In the genomic region with DNA sequence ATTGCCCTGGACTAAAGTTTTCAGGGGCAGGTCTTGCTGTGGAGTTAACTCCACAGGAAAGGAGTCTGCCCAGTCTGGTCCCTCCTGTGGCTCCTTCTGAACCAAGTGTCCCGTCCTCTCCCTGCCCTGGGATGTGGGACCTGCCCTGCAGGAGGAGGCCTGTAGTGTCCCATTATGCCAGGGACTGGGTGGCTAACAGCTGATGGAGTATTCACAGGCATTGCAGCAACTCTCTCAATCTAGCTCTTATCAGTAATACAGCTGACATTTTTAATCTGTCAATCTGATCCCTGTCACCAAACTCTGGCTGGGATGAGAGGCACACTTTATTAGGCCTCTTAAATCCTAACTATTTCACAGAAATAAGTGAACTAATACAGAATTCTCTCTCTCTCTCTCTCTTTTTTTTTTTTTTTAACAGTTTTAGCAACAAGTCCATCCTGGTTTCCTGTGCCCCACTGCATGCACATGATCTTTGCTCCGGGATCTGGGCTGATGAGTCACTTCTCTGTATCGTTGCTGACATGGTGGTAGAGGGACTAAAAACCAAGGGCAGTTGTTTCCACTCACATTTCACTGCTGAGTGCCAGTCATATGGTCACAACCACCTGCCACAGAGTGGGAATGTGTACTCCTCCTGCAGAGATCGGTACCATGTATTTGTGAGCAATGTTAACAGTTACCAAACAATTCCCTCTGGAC, we compare ENCODE assay signal across 12 cellular contexts. TPM values are rescaled to one million over a fixed set of nuclear protein-coding genes. Genes with fewer than 3 reads are reported as not detected.
A peak's percentile ranks its signal among the peaks of the same experiment; 100 is the strongest.
DNase-seq lines count a peak whose midpoint lies in the region; ATAC-seq and TF ChIP-seq lines count a peak whose summit lies in the region.
"Had no signal": no experiment of that assay in that cellular context is flagged by ENCODE, and none has a peak within 500 bp of the region (broad histone marks: within the 10 kb centered on the region; RNA-seq: fewer than 3 reads in every experiment).

No MANE protein-coding gene starts in this region.

- H3K27ac ChIP-seq in GM23248 (no peak overlapping the region), fibroblast of lung (ENCODE audit: insufficient read depth, low read length) (no peak overlapping the region)
- H3K27ac ChIP-seq: gastrocnemius medialis, vagina had no signal

- in situ Hi-C loops in GM23248 (cut with MboI) = loop anchor here (5.0 to 10.0 kb wide), 2 partner anchors 64 to 166 kb away; no protein-coding TSS in a partner anchor

- H3K27me3 ChIP-seq in GM23248 (replicated peaks; ENCODE audit: insufficient read depth) (peaks cover 10% of the 10 kb centered on the region), fibroblast of lung (ENCODE audit: control insufficient read depth, insufficient read depth, low read length) (no peaks in the 10 kb centered on the region)
- H3K27me3 ChIP-seq: vagina had no signal

- 33% methylated on average over 4 of the region's 4 CpGs for WGBS in GM23248 (ENCODE audit: low coverage in 1 of 2, low lambda C conversion rate in 2 of 2, missing lambda C conversion rate in 2 of 2), 2 experiments

- H3K4me3 ChIP-seq in GM23248 (no peak overlapping the region), fibroblast of lung (replicated peaks in 1 of 4; ENCODE audit: control extremely low read depth in 1 of 4, insufficient read depth in 1 of 4, low read depth in 3 of 4, low read length in 4 of 4) (no peak overlapping the region), skeletal muscle cell (ENCODE audit: low read depth, low read length) (no peak overlapping the region)
- H3K4me3 ChIP-seq: gastrocnemius medialis, vagina had no signal

- H2AFZ ChIP-seq in GM23248 (no peak overlapping the region), fibroblast of lung (ENCODE audit: low read length) (no peak overlapping the region)

- H3K9me3 ChIP-seq in GM23248 (ENCODE audit: low read depth) = no peaks in the 10 kb centered on the region
- H3K9me3 ChIP-seq in fibroblast of lung (ENCODE audit: control insufficient read depth, insufficient read depth, low read depth, low read length) = no peaks in the 10 kb centered on the region
- H3K9me3 ChIP-seq: gastrocnemius medialis, vagina had no signal

- peak; percentile 73 for DNase-seq in GM23248
- peak; percentile 81 for DNase-seq in RPMI7951 (ENCODE audit: low read depth)
- peak; percentile 77 to 91 for DNase-seq in fibroblast of lung (ENCODE audit: low read depth in 2 of 2)
- peak; percentile 72 for DNase-seq in skeletal muscle cell (ENCODE audit: low read depth)
- no peak for DNase-seq in NAMALWA (ENCODE audit: low spot score)
- no peak for DNase-seq in germinal center (ENCODE audit: low spot score)
- DNase-seq: gastrocnemius medialis, retina had no signal

- H3K79me2 ChIP-seq in GM23248 (ENCODE audit: insufficient read depth) (no peaks in the 10 kb centered on the region), fibroblast of lung (ENCODE audit: control insufficient read depth, insufficient read depth, low read length) (no peaks in the 10 kb centered on the region)

- ATAC-seq in HG02798 (IDR thresholded peaks at IDR 0.05; ENCODE audit: poor library complexity, unreplicated experiment) = no peak
- no peak for ATAC-seq in GM21529 (IDR thresholded peaks at IDR 0.05; ENCODE audit: unreplicated experiment)
- ATAC-seq: gastrocnemius medialis had no signal

- H3K9ac ChIP-seq in GM23248 (no peak overlapping the region), fibroblast of lung (ENCODE audit: insufficient read depth, low read length) (no peak overlapping the region)

- H3K36me3 ChIP-seq in GM23248 (ENCODE audit: low read depth) = no peaks in the 10 kb centered on the region
- H3K36me3 ChIP-seq in fibroblast of lung (ENCODE audit: control insufficient read depth, insufficient read depth, low read length) = no peaks in the 10 kb centered on the region
- H3K36me3 ChIP-seq: gastrocnemius medialis, vagina had no signal

- H3K4me1 ChIP-seq in GM23248 (ENCODE audit: insufficient read depth) (peaks cover 45% of the 10 kb centered on the region), fibroblast of lung (ENCODE audit: control insufficient read depth, extremely low read depth, insufficient read depth, low read length) (peaks cover 32% of the 10 kb centered on the region)

- H4K20me1 ChIP-seq in GM23248 (ENCODE audit: insufficient read depth) (no peaks in the 10 kb centered on the region), fibroblast of lung (ENCODE audit: control insufficient read depth, extremely low read depth, insufficient read depth, low read length) (no peaks in the 10 kb centered on the region)

- H3F3A ChIP-seq in GM23248 (ENCODE audit: insufficient read depth) = peaks cover 42% of the 10 kb centered on the region

- H3K4me2 ChIP-seq in GM23248 (ENCODE audit: unreplicated experiment) = peak overlapping the region; percentile 49
- H3K4me2 ChIP-seq in fibroblast of lung (ENCODE audit: extremely low read depth, insufficient read depth, low read length) = no peak overlapping the region

- TF ChIP-seq CTCF in fibroblast of lung (conservative IDR thresholded peaks at IDR 0.05 in 1 of 2, IDR thresholded peaks at IDR 0.05 in 1 of 2; ENCODE audit: low read depth in 1 of 2, low read length in 2 of 2) = no peak

- no peaks in the 10 kb centered on the region for H3K9me2 ChIP-seq in GM23248 (ENCODE audit: insufficient read depth)

RNA-seq across cellular contexts. Expression of gene HAND2, which starts 39.1 kb away (rescaled TPM):
- 11.2 and 13.4 TPM in 2 replicates for total RNA-seq in GM23248 (2014; rRNA removed; shearing (Covaris generic))
- polyA plus RNA-seq in GM23248 (2016; fragmentation: Nextera tagmentation; extraction: Ambion mirVana) = 17.8 and 19.3 TPM in 2 replicates
- 0.36 and 0.39 TPM in 2 replicates for total RNA-seq in RPMI7951 (2014; rRNA removed; shearing (Covaris generic))
- total RNA-seq in fibroblast of lung = under 0.01 TPM in 2 replicates
- 0.25 and 0.51 TPM in 2 replicates for polyA plus RNA-seq in fibroblast of lung
- polyA plus RNA-seq in fibroblast of lung (2012) = 0.27 and 0.41 TPM in 2 replicates
- polyA minus RNA-seq in fibroblast of lung (ENCODE audit: low replicate concordance) = not detected in 2 replicates
- total RNA-seq: NCI-H460 had no signal

Comparison
In these comparisons a context has a peak if more than half of its experiments do, and no peak if none do; other contexts are left out.
1. DNase-seq: peak in GM23248 (single experiment), RPMI7951 (single experiment), fibroblast of lung (2 of 2) and skeletal muscle cell (single experiment); none in NAMALWA (single experiment) and germinal center (single experiment).